ENCODE assay signal across 8 cellular contexts in the genomic region with DNA sequence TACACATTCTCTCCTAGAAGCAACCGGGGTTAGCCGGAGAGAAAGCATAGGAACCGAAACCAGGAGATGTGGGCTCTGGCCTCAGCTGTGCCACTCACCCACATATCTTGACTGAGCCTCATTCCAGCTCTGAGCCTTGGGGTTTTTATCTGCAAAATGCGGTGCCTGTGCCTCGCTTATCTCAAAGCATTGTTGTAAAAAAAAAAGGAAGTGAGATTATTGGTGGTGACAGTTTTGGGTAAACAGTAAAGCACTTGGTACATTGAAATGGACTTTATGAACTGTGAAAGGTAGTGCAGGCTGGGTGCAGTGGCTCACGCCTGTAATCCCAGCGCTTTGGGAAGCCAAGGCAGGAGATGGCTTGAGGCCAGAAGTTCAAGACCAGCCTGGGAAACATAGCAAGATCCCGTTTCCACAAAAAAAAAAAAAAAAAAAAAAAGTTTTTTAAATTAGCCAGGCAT. TPM values are rescaled to one million over a fixed set of nuclear protein-coding genes. Genes with fewer than 3 reads are reported as not detected.
DNase-seq lines count a peak whose midpoint lies in the region; ATAC-seq, FAIRE-seq and TF ChIP-seq lines count a peak whose summit lies in the region.

No MANE protein-coding gene starts in this region.

- no peaks in the 10 kb centered on the region for H3K9me2 ChIP-seq in PC-3 (replicated peaks; ENCODE audit: low read length)

- no peak for TF ChIP-seq POLR2A in GM12892 (IDR thresholded peaks at IDR 0.05; ENCODE audit: low read depth, low read length)

- H4K20me1 ChIP-seq in PC-3 (ENCODE audit: low read length), result no peaks in the 10 kb centered on the region

- no peak overlapping the region for H3K4me3 ChIP-seq in mesodermal cell (ENCODE audit: extremely low read depth, insufficient read depth, low read length, poor library complexity, severe bottlenecking)
- no peak overlapping the region for H3K4me3 ChIP-seq in PC-3 (ENCODE audit: low read length)

- peak; percentile 98 for FAIRE-seq in GM12892 (lab: Jason Lieb, UNC)

- no peak for TF ChIP-seq CTCF in foreskin keratinocyte (conservative IDR thresholded peaks at IDR 0.05)
- TF ChIP-seq CTCF in PC-3 (conservative IDR thresholded peaks at IDR 0.05; ENCODE audit: low read depth, low read length), result no peak

- intact Hi-C loops in PC-3 (cut with micrococcal nuclease), result no loop called here

- peaks cover 12% of the 10 kb centered on the region for H3K4me1 ChIP-seq in mesodermal cell (ENCODE audit: control insufficient read depth, insufficient read depth, low read length, poor library complexity, severe bottlenecking)
- H3K4me1 ChIP-seq in foreskin keratinocyte, result peaks cover 9% of the 10 kb centered on the region
- H3K4me1 ChIP-seq in PC-3 (ENCODE audit: insufficient read depth, low read length), result peaks cover 14% of the 10 kb centered on the region

- no peaks in the 10 kb centered on the region for H3K36me3 ChIP-seq in mesodermal cell (ENCODE audit: control insufficient read depth, insufficient read depth, low read length)
- no peaks in the 10 kb centered on the region for H3K36me3 ChIP-seq in PC-3 (ENCODE audit: low read depth, low read length)

- no peaks in the 10 kb centered on the region for H3K79me2 ChIP-seq in PC-3 (ENCODE audit: low read length)

- H3K9ac ChIP-seq in PC-3 (ENCODE audit: low read length), result no peak overlapping the region

- ATAC-seq in GM21528 (IDR thresholded peaks at IDR 0.05; ENCODE audit: low FRiP score, unreplicated experiment) (peak; percentile 64), foreskin keratinocyte (no peak), PC-3 (no peak)

- CTCF ChIA-PET in PC-3 (lab: Charles Lee), result no interaction called here

- no TSS peak for BruUV-seq in PC-3 (replicated peaks; lab: Mats Ljungman, UMichigan)

- POLR2A ChIA-PET in PC-3 (lab: Charles Lee; ENCODE audit: unreplicated experiment), result no interaction called here

- H3K9me3 ChIP-seq in mesodermal cell (ENCODE audit: control insufficient read depth, low read length) (no peaks in the 10 kb centered on the region), PC-3 (ENCODE audit: low read length) (no peaks in the 10 kb centered on the region)

- H2AFZ ChIP-seq in PC-3 (ENCODE audit: low read length), result no peak overlapping the region

- peak overlapping the region; percentile 32 for H3K27ac ChIP-seq in mesodermal cell (ENCODE audit: low read depth, low read length, severe bottlenecking)
- no peak overlapping the region for H3K27ac ChIP-seq in foreskin keratinocyte
- no peak overlapping the region for H3K27ac ChIP-seq in PC-3 (ENCODE audit: low read length)

- H3K27me3 ChIP-seq in foreskin keratinocyte (no peaks in the 10 kb centered on the region), PC-3 (ENCODE audit: low read length) (no peaks in the 10 kb centered on the region)

- H3F3A ChIP-seq in PC-3 (ENCODE audit: low read length, unreplicated experiment), result no peaks in the 10 kb centered on the region

- 90 to 91% methylated on average over 6 to 7 of the region's 8 CpGs for WGBS in mesodermal cell (ENCODE audit: insufficient coverage in 2 of 2), 2 experiments

- DNase-seq in GM12892 (ENCODE audit: insufficient read length), result peak; percentile 48
- peak in 74 of 76 experiments; percentile 9 to 89 (median 66) for DNase-seq in HUDEP-2 (lab: John Stamatoyannopoulos, UW; ENCODE audit: unreplicated experiment in 76 of 76)
- DNase-seq in activated T-cell treated with anti-CD3 and anti-CD28 coated beads, Interleukin-2, amount 50 U/mL, for 48 hours, result peak; percentile 54 to 59
- no peak for DNase-seq in foreskin keratinocyte
- no peak for DNase-seq in PC-3
- DNase-seq in DMS153 (lab: John Stamatoyannopoulos, UW), result no peak

- no peak overlapping the region for H3K4me2 ChIP-seq in PC-3 (ENCODE audit: low read length)

RNA-seq across cellular contexts. Expression of a gene that starts 3.8 kb away (rescaled TPM):
- 11.6 TPM for polyA plus RNA-seq in GM12892 (2012; ENCODE audit: missing spikeins)
- 0.18 TPM for polyA plus RNA-seq in mesodermal cell (2013, experiment 1 of 2)
- 0.15 TPM for polyA plus RNA-seq in mesodermal cell (2013, experiment 2 of 2)
- total RNA-seq in foreskin keratinocyte (5.9 and 6.7 TPM in 2 replicates), PC-3 (2014; rRNA removed) (3.9 and 4.5 TPM in 2 replicates)
- polyA plus RNA-seq in foreskin keratinocyte, result 3.5 and 3.9 TPM in 2 replicates

Comparison
In these comparisons a context has a peak if more than half of its experiments do, and no peak if none do; other contexts are left out.
1. DNase-seq: peak in GM12892 (single experiment), HUDEP-2 (74 of 76) and activated T-cell treated with anti-CD3 and anti-CD28 coated beads, Interleukin-2, amount 50 U/mL, for 48 hours (2 of 2); none in foreskin keratinocyte (0 of 2), PC-3 (single experiment) and DMS153 (single experiment).